ENCODE assay signal across 17 cellular contexts in genomic region chr3:63875510-63875909, GRCh38. TPM values are rescaled to one million over a fixed set of nuclear protein-coding genes. Genes with fewer than 3 reads are reported as not detected.
"Had no signal": no experiment of that assay in that cellular context is flagged by ENCODE, and none has a peak within 500 bp of the region (broad histone marks: within the 10 kb centered on the region; RNA-seq: fewer than 3 reads in every experiment).

No MANE protein-coding gene starts in this region.

- H3K27ac Mint-ChIP-seq: activated CD4-positive, alpha-beta memory T cell treated with anti-CD3 and anti-CD28 coated beads, Interleukin-2, amount 10 ng/mL, durations not matched to agents 7 days and 5 days; activated naive CD8-positive, alpha-beta T cell treated with anti-CD3 and anti-CD28 coated beads, Interleukin-2, amount 10 ng/mL, durations not matched to agents 7 days and 5 days had no signal

- H3K36me3 ChIP-seq: ascending aorta, esophagus squamous epithelium had no signal

- ATAC-seq: naive thymus-derived CD4-positive, alpha-beta T cell had no signal

- H3K9me3 ChIP-seq: ascending aorta, esophagus squamous epithelium had no signal

- H3K4me3 Mint-ChIP-seq: activated CD4-positive, alpha-beta memory T cell treated with anti-CD3 and anti-CD28 coated beads, Interleukin-2, amount 10 ng/mL, durations not matched to agents 7 days and 5 days; activated naive CD8-positive, alpha-beta T cell treated with anti-CD3 and anti-CD28 coated beads, Interleukin-2, amount 10 ng/mL, durations not matched to agents 7 days and 5 days had no signal

- H3K27me3 ChIP-seq: ascending aorta, dorsolateral prefrontal cortex, esophagus squamous epithelium had no signal

- H3K36me3 Mint-ChIP-seq: naive thymus-derived CD4-positive, alpha-beta T cell had no signal

- H3K27me3 Mint-ChIP-seq: activated CD4-positive, alpha-beta memory T cell treated with anti-CD3 and anti-CD28 coated beads, Interleukin-2, amount 10 ng/mL, durations not matched to agents 7 days and 5 days; activated naive CD8-positive, alpha-beta T cell treated with anti-CD3 and anti-CD28 coated beads, Interleukin-2, amount 10 ng/mL, durations not matched to agents 7 days and 5 days; naive thymus-derived CD4-positive, alpha-beta T cell had no signal

- H3K9me3 Mint-ChIP-seq: activated CD4-positive, alpha-beta memory T cell treated with anti-CD3 and anti-CD28 coated beads, Interleukin-2, amount 10 ng/mL, durations not matched to agents 7 days and 5 days; activated naive CD8-positive, alpha-beta T cell treated with anti-CD3 and anti-CD28 coated beads, Interleukin-2, amount 10 ng/mL, durations not matched to agents 7 days and 5 days; naive thymus-derived CD4-positive, alpha-beta T cell had no signal

- DNase-seq: activated CD4-positive, alpha-beta memory T cell treated with anti-CD3 and anti-CD28 coated beads, Interleukin-2, amount 10 ng/mL, durations not matched to agents 7 days and 5 days; activated CD4-positive, alpha-beta T cell treated with anti-CD3 and anti-CD28 coated beads for 1 hour; activated gamma-delta T cell; activated naive CD8-positive, alpha-beta T cell treated with anti-CD3 and anti-CD28 coated beads, Interleukin-2, amount 10 ng/mL, durations not matched to agents 7 days and 5 days; activated T-cell treated with anti-CD3 and anti-CD28 coated beads, Interleukin-2, amount 50 U/mL, for 48 hours; dorsolateral prefrontal cortex; esophagus squamous epithelium; foreskin fibroblast; naive thymus-derived CD4-positive, alpha-beta T cell; occipital lobe; stimulated activated CD4-positive, alpha-beta T cell treated with anti-CD3 and anti-CD28 coated beads, Interleukin-12 subunit alpha, Interleukin-12 subunit beta, amount 100 ng/mL, for 4 hours; stimulated activated naive CD4-positive, alpha-beta T cell treated with Interleukin-2 at 50 U/mL for 16 hours had no signal

- H3K27ac ChIP-seq: ascending aorta, dorsolateral prefrontal cortex, esophagus squamous epithelium had no signal

- H3K4me3 ChIP-seq: ascending aorta, dorsolateral prefrontal cortex, esophagus squamous epithelium had no signal

RNA-seq across cellular contexts. Expression of gene SCAANT1, which starts 36.7 kb away (rescaled TPM):
- total RNA-seq: activated CD4-positive, alpha-beta memory T cell treated with anti-CD3 and anti-CD28 coated beads, Interleukin-2, amount 10 ng/mL, durations not matched to agents 7 days and 5 days; ascending aorta; esophagus squamous epithelium; lung microvascular endothelial cell; mononuclear cell; naive thymus-derived CD4-positive, alpha-beta T cell; occipital lobe; T-helper 2 cell treated with Interferon-gamma antibody and Interleukin-4, amounts not matched to agents 100 ng/mL and 5 ng/mL, for 36 hours; ureter had no signal

RNA-seq across cellular contexts. Expression of gene C3orf49, which starts 56.4 kb away (rescaled TPM):
- total RNA-seq: activated CD4-positive, alpha-beta memory T cell treated with anti-CD3 and anti-CD28 coated beads, Interleukin-2, amount 10 ng/mL, durations not matched to agents 7 days and 5 days; activated naive CD8-positive, alpha-beta T cell treated with anti-CD3 and anti-CD28 coated beads, Interleukin-2, amount 10 ng/mL, durations not matched to agents 7 days and 5 days; ascending aorta; dorsolateral prefrontal cortex; esophagus squamous epithelium; lung microvascular endothelial cell; mononuclear cell; naive thymus-derived CD4-positive, alpha-beta T cell; occipital lobe; T-helper 2 cell treated with Interferon-gamma antibody and Interleukin-4, amounts not matched to agents 100 ng/mL and 5 ng/mL, for 36 hours; ureter had no signal
